ENCODE assay signal across 23 cellular contexts in the genomic region with DNA sequence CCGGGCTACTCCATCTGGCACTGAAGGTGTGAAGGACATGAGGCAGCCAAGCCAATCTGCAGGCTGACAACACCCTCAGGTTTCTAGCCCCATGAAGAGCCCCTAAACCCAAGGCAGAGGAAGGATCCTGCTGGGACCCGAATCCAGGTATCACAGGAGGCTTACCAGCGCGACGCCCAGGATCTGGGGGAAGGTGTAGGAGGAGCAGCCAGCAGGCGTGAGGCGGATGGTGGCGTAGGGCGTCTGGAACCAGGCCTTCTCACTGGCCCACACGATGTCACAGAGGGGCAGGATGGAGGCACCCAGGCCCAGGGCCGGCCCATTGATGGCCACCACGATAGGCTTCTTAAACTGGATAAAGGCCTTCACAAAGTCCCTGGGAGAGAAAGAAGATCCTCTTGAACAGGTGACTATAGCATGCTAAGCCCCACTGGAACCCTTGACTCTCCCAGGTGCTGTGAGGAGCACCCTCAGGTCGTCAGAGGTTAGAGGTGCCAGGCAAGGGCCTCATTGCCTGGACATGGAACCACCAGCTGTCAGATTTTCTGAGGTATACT.
"Had no signal": no experiment of that assay in that cellular context is flagged by ENCODE, and none has a peak within 500 bp of the region (broad histone marks: within the 10 kb centered on the region; RNA-seq: fewer than 3 reads in every experiment).

No MANE protein-coding gene starts in this region.

- H3K36me3 ChIP-seq: MG63, SJSA1 had no signal

- DNase-seq: IMR-90, Karpas-422, KG1, MG63, NCI-H1092, NCI-H1105 treated with DMSO at 0.1 percent for 48 hours, NCI-H1417 treated with DMSO at 0.1 percent for 48 hours, NCI-H146, NCI-H1694 treated with DMSO at 0.1 percent for 48 hours, NCI-H1930, NCI-H2081, NCI-H2171, NCI-H226, NCI-H446, NCI-H510A, NCI-H524 treated with DMSO at 0.1 percent for 48 hours, NCI-H69, NCI-H774, Right ventricle myocardium superior, RPMI8226, SIG-M5 had no signal

- H3K9me3 ChIP-seq: MG63, SJSA1 had no signal

- H3K4me3 ChIP-seq: MG63, SJSA1, SK-N-MC had no signal

- H3K27ac ChIP-seq: SJSA1, SK-N-MC had no signal

- H3K4me1 ChIP-seq: SJSA1 had no signal

- H3K27me3 ChIP-seq: MG63, SJSA1 had no signal
